In genomic region chr4:177532363-177532762, GRCh38 we compare ENCODE assay signal across 25 cellular contexts.
"Had no signal": no experiment of that assay in that cellular context is flagged by ENCODE, and none has a peak within 500 bp of the region (broad histone marks: within the 10 kb centered on the region; RNA-seq: fewer than 3 reads in every experiment).

No MANE protein-coding gene starts in this region.

- H3K27ac Mint-ChIP-seq: memory B cell; natural killer cell treated with Interleukin-12 subunit alpha and Interleukin-12 subunit beta and Interleukin-15 and Interleukin-18, amount 100 ng/mL, for 72 hours; progenitor cell of endocrine pancreas; stimulated activated effector memory CD8-positive, alpha-beta T cell treated with anti-CD3 and anti-CD28 coated beads, Interleukin-12 subunit alpha, Interleukin-12 subunit beta, amount 100 ng/mL, for 72 hours had no signal

- H2AFZ ChIP-seq: parathyroid adenoma had no signal

- H3K4me3 ChIP-seq: coronary artery, esophagus muscularis mucosa, lung, right atrium auricular region, stomach, thyroid gland had no signal

- H3K27ac ChIP-seq: coronary artery, esophagus muscularis mucosa, neutrophil, parathyroid adenoma, right atrium auricular region, stomach, thyroid gland had no signal

- H3K9me3 Mint-ChIP-seq: stimulated activated effector memory CD8-positive, alpha-beta T cell treated with anti-CD3 and anti-CD28 coated beads, Interleukin-12 subunit alpha, Interleukin-12 subunit beta, amount 100 ng/mL, for 72 hours had no signal

- H3K27me3 Mint-ChIP-seq: memory B cell had no signal

- FAIRE-seq: endothelial cell of umbilical vein, keratinocyte had no signal

- H3K27me3 ChIP-seq: esophagus muscularis mucosa, neutrophil, right atrium auricular region, stomach, thyroid gland had no signal

- H3K9me3 ChIP-seq: esophagus muscularis mucosa, neutrophil, right atrium auricular region, thyroid gland had no signal

- H3K9ac ChIP-seq: parathyroid adenoma had no signal

- H3K79me2 ChIP-seq: parathyroid adenoma had no signal

- ATAC-seq: left ventricle myocardium superior; natural killer cell treated with Interleukin-12 subunit alpha and Interleukin-12 subunit beta and Interleukin-15 and Interleukin-18, amount 100 ng/mL, for 72 hours; sciatic nerve; stimulated activated effector memory CD8-positive, alpha-beta T cell treated with anti-CD3 and anti-CD28 coated beads, Interleukin-12 subunit alpha, Interleukin-12 subunit beta, amount 100 ng/mL, for 72 hours had no signal

- H3K36me3 ChIP-seq: esophagus muscularis mucosa, neutrophil, right atrium auricular region, stomach, thyroid gland had no signal

- H3K36me3 Mint-ChIP-seq: stimulated activated effector memory CD8-positive, alpha-beta T cell treated with anti-CD3 and anti-CD28 coated beads, Interleukin-12 subunit alpha, Interleukin-12 subunit beta, amount 100 ng/mL, for 72 hours had no signal

- H3K4me3 Mint-ChIP-seq: memory B cell; natural killer cell treated with Interleukin-12 subunit alpha and Interleukin-12 subunit beta and Interleukin-15 and Interleukin-18, amount 100 ng/mL, for 72 hours; neural crest cell; stimulated activated effector memory CD8-positive, alpha-beta T cell treated with anti-CD3 and anti-CD28 coated beads, Interleukin-12 subunit alpha, Interleukin-12 subunit beta, amount 100 ng/mL, for 72 hours had no signal

- H3K4me1 Mint-ChIP-seq: memory B cell; stimulated activated effector memory CD8-positive, alpha-beta T cell treated with anti-CD3 and anti-CD28 coated beads, Interleukin-12 subunit alpha, Interleukin-12 subunit beta, amount 100 ng/mL, for 72 hours had no signal

- DNase-seq: dermis blood vessel endothelial cell; effector memory CD4-positive, alpha-beta T cell; foreskin melanocyte; hypothalamus; left ventricle myocardium superior; stimulated activated CD4-positive, alpha-beta T cell treated with anti-CD3 and anti-CD28 coated beads, Interleukin-2, amount 100 ng/mL, for 24 hours; stimulated activated CD4-positive, alpha-beta T cell treated with anti-CD3 and anti-CD28 coated beads, Interleukin-4, amount 100 ng/mL, for 24 hours; stimulated activated naive CD4-positive, alpha-beta T cell treated with Interleukin-2 at 50 U/mL for 16 hours; stomach; thyroid gland; trophoblast cell had no signal

- H3K4me1 ChIP-seq: esophagus muscularis mucosa, parathyroid adenoma, right atrium auricular region, stomach, thyroid gland had no signal
